ENCODE assay signal across 21 cellular contexts in genomic region chr2:1749750-1750149, GRCh38. TPM values are rescaled to one million over a fixed set of nuclear protein-coding genes. Genes with fewer than 3 reads are reported as not detected.
DNase-seq lines count a peak whose midpoint lies in the region; ATAC-seq, FAIRE-seq and TF ChIP-seq lines count a peak whose summit lies in the region.
"Had no signal": no experiment of that assay in that cellular context is flagged by ENCODE, and none has a peak within 500 bp of the region (broad histone marks: within the 10 kb centered on the region; RNA-seq: fewer than 3 reads in every experiment).

No MANE protein-coding gene starts in this region.

- 71 to 88% (median 87%) methylated on average over 6 of the region's 6 CpGs for WGBS in spleen, 5 donors
- 31% methylated on average over 6 of the region's 6 CpGs for WGBS in HepG2 (ENCODE audit: low lambda C conversion rate)

- H3K4me2 ChIP-seq in HepG2 (ENCODE audit: low read depth, low read length) = no peak overlapping the region
- H3K4me2 ChIP-seq: PC-9, SK-N-SH had no signal

- H3K4me1 ChIP-seq in Panc1 (ENCODE audit: control insufficient read depth, insufficient read depth, low read length) (peaks cover 14% of the 10 kb centered on the region), left lung (peaks cover 0 to 12% of the 10 kb centered on the region in 2 donors), spleen (peaks cover 0 to 18% (median 7%) of the 10 kb centered on the region in 6 donors), HepG2 (ENCODE audit: insufficient read depth, low read length) (no peaks in the 10 kb centered on the region)

- H3K79me2 ChIP-seq in HepG2 (ENCODE audit: insufficient read depth, low read length) = no peaks in the 10 kb centered on the region

- H3K27me3 ChIP-seq in H7 (ENCODE audit: control insufficient read depth, insufficient read depth, low read length) (peaks cover 8% of the 10 kb centered on the region), Panc1 (ENCODE audit: control insufficient read depth, insufficient read depth, low read length) (no peaks in the 10 kb centered on the region), left lung (peaks cover under 1 to 27% of the 10 kb centered on the region in 2 donors), spleen (replicated peaks in 1 of 7) (peaks cover 0 to 89% (median 10%) of the 10 kb centered on the region in 7 donors), HepG2 (ENCODE audit: control insufficient read depth in 1 of 2, insufficient read depth in 2 of 2, low read length in 2 of 2) (peaks cover 0 to 36% of the 10 kb centered on the region in 2 experiments)

- in situ Hi-C loops in Panc1 (cut with HindIII; ENCODE audit: low pct_unique_long_range_greater_than_20kb, low sequenced_read_pairs) = no loop called here
- in situ Hi-C loops in HepG2 (cut with HindIII; ENCODE audit: extremely low pct_ligation_motif_present, low pct_unique_long_range_greater_than_20kb) = no loop called here

- BruUV-seq in Panc1 (replicated peaks; lab: Mats Ljungman, UMichigan) (no TSS peak), HepG2 (replicated peaks; lab: Mats Ljungman, UMichigan) (no TSS peak)

- TF ChIP-seq RAD21 in HepG2 (CRISPR knock-in tag; IDR thresholded peaks at IDR 0.05) = no peak

- H3K27ac ChIP-seq in Panc1 (ENCODE audit: low read length) = peak overlapping the region; percentile 65
- H3K27ac ChIP-seq in left lung = no peak overlapping the region
- no peak overlapping the region for H3K27ac ChIP-seq in spleen
- H3K27ac ChIP-seq in RWPE1 = no peak overlapping the region
- no peak overlapping the region for H3K27ac ChIP-seq in HepG2 (ENCODE audit: extremely low read length, insufficient read depth, low read length)
- H3K27ac ChIP-seq: HL-60, PC-9 had no signal

- H3K4me3 ChIP-seq in H7 (ENCODE audit: insufficient read depth, low read depth, low read length) = no peak overlapping the region
- H3K4me3 ChIP-seq in Panc1 (ENCODE audit: low read depth in 2 of 2, low read length in 2 of 2) = no peak overlapping the region
- H3K4me3 ChIP-seq in left lung = no peak overlapping the region
- no peak overlapping the region for H3K4me3 ChIP-seq in spleen
- no peak overlapping the region for H3K4me3 ChIP-seq in HepG2 (replicated peaks in 1 of 3; ENCODE audit: insufficient read depth in 1 of 3, low read depth in 2 of 3, low read length in 3 of 3)
- H3K4me3 ChIP-seq: PC-9 had no signal

- ATAC-seq in Panc1 = no peak
- peak; percentile 50 for ATAC-seq in left lung
- ATAC-seq in HepG2 = no peak
- ATAC-seq in HG02885 (IDR thresholded peaks at IDR 0.05; ENCODE audit: poor library complexity, unreplicated experiment) = no peak
- ATAC-seq: Right ventricle myocardium inferior had no signal

- TF ChIP-seq CTCF in Panc1 (IDR thresholded peaks at IDR 0.05) (no peak), left lung (IDR thresholded peaks at IDR 0.05) (no peak), spleen (IDR thresholded peaks at IDR 0.05 in 8 of 11, conservative IDR thresholded peaks at IDR 0.05 in 3 of 11) (no peak), RWPE1 (conservative IDR thresholded peaks at IDR 0.05; ENCODE audit: low read depth) (no peak), HepG2 (CRISPR knock-in tag; IDR thresholded peaks at IDR 0.05) (no peak)

- H4K20me1 ChIP-seq in HepG2 (ENCODE audit: insufficient read depth, low read length) = no peaks in the 10 kb centered on the region; the same call in 1 of the 2 replicates

- no peaks in the 10 kb centered on the region for H3K9me3 ChIP-seq in Panc1 (ENCODE audit: control insufficient read depth, insufficient read depth, low read depth, low read length)
- peaks cover 0 to 7% of the 10 kb centered on the region in 2 donors for H3K9me3 ChIP-seq in left lung
- H3K9me3 ChIP-seq in spleen = peaks cover 0 to 15% (median 7%) of the 10 kb centered on the region in 8 donors
- H3K9me3 ChIP-seq in HepG2 (ENCODE audit: low read length) = no peaks in the 10 kb centered on the region
- H3K9me3 ChIP-seq: SK-N-SH had no signal

- H3K9ac ChIP-seq in HepG2 (ENCODE audit: insufficient read depth, low read depth, low read length) = no peak overlapping the region
- H3K9ac ChIP-seq: SK-N-SH had no signal

- TF ChIP-seq EP300 in HepG2 (IDR thresholded peaks at IDR 0.05; ENCODE audit: low read depth in 2 of 2, low read length in 2 of 2) (no peak), HepG2 (CRISPR knock-in tag; IDR thresholded peaks at IDR 0.05; ENCODE audit: borderline replicate concordance) (no peak)

- H3K36me3 ChIP-seq in H7 (replicated peaks; ENCODE audit: control insufficient read depth, insufficient read depth, low read length) (no peaks in the 10 kb centered on the region), Panc1 (ENCODE audit: control insufficient read depth, insufficient read depth, low read length) (no peaks in the 10 kb centered on the region), left lung (no peaks in the 10 kb centered on the region), spleen (no peaks in the 10 kb centered on the region), HepG2 (replicated peaks in 1 of 2; ENCODE audit: control insufficient read depth in 1 of 2, insufficient read depth in 2 of 2, low read length in 2 of 2) (no peaks in the 10 kb centered on the region)

- no peak for FAIRE-seq in HepG2 (lab: Jason Lieb, UNC)
- FAIRE-seq: H54 had no signal

- DNase-seq in H7 (peak; percentile 11), Panc1 (ENCODE audit: low read depth, low spot score) (no peak), left lung (peak in 1 of 2 donors; percentile 60), spleen (peak; percentile 61), RWPE1 (ENCODE audit: low spot score) (no peak), HepG2 (ENCODE audit: low spot score) (no peak)
- DNase-seq: ACHN, AML-193, DMS 273 treated with DMSO at 0.1 percent for 48 hours, KBM-7, MV-4-11, NCI-H1417 treated with DMSO at 0.1 percent for 48 hours, NCI-H2029 treated with DMSO at 0.1 percent for 48 hours, NCI-H82, SK-N-SH had no signal

- intact Hi-C loops in Panc1 (cut with micrococcal nuclease; ENCODE audit: unreplicated experiment) (loop anchor here (5.0 kb wide), 1 partner anchor 197 kb away; no protein-coding TSS in a partner anchor), left lung (cut with DNase I) (loop anchor here in 1 of 2 donors (5.0 kb wide), 1 partner anchor 157 kb away; no protein-coding TSS in a partner anchor), spleen (cut with DNase I; ENCODE audit: low total_unique reads) (loop anchor here (10.0 kb wide), 1 partner anchor 155 kb away; no protein-coding TSS in a partner anchor), HepG2 (cut with micrococcal nuclease; ENCODE audit: unreplicated experiment) (no loop called here)

- TF ChIP-seq POLR2A in spleen (IDR thresholded peaks at IDR 0.05) (no peak), HepG2 (IDR thresholded peaks at IDR 0.05; ENCODE audit: insufficient read depth in 1 of 2, low read depth in 2 of 2, low read length in 2 of 2) (no peak)

- POLR2A ChIA-PET in Panc1 (lab: Charles Lee) (no interaction called here), RWPE1 (lab: Yijun Ruan, JAX; ENCODE audit: low non-redundant PET) (no interaction called here), HepG2 (lab: Yijun Ruan, JAX) (no interaction called here)

- no peak overlapping the region for H2AFZ ChIP-seq in HepG2 (ENCODE audit: low read length)
- H2AFZ ChIP-seq: PC-9 had no signal

- CTCF ChIA-PET in Panc1 (lab: Charles Lee) (no interaction called here), RWPE1 (lab: Yijun Ruan, JAX) (interaction anchor here (0.6 to 1.1 kb wide), 3 partner anchors 12 to 1723 kb away, joined by 3 to 4 read pairs (median 3); no protein-coding TSS in a partner anchor), HepG2 (lab: Yijun Ruan, JAX; ENCODE audit: low intra/inter-chr PET ratio, low total read pairs) (no interaction called here)

TF ChIP-seq in HepG2, 621 proteins besides CTCF, POLR2A, EP300 and RAD21 (continues in another document):
- TF ChIP-seq MAF1 (CRISPR knock-in tag; IDR thresholded peaks at IDR 0.05; ENCODE audit: borderline replicate concordance) = no peak

RNA-seq across cellular contexts. Expression of gene PXDN, which starts 5.4 kb away (rescaled TPM):
- 102 and 124 TPM in 2 replicates for total RNA-seq in H7 (2014; rRNA removed; shearing (Covaris generic))
- total RNA-seq in Panc1 (2021; ENCODE audit: unreplicated experiment) = 2.5 TPM
- polyA plus RNA-seq in Panc1 (2012; ENCODE audit: insufficient read length) = 4.5 TPM
- total RNA-seq in left lung = 100 to 1,000 TPM in 1 of 2 donors, 10 to 100 TPM in 1; 44.8 to 116 TPM
- total RNA-seq in spleen = 10 to 100 TPM; 25.1 to 49.3 (median 38.7) TPM
- polyA plus RNA-seq in spleen = 1 to 10 TPM; 1.9 to 3.6 (median 1.9) TPM
- not detected in 2 replicates for total RNA-seq in HepG2 (2016; rRNA removed; fragmentation: Illumina TruSeq; extraction: Trizol)
- not detected in 2 replicates for total RNA-seq in HepG2 (2016; cell fraction: cytosol; rRNA removed; fragmentation: Illumina TruSeq; extraction: Trizol; ENCODE audit: low read depth)
- total RNA-seq in HepG2 (2016; cell fraction: insoluble cytoplasmic fraction; rRNA removed; fragmentation: Illumina TruSeq; extraction: Trizol) = not detected in 2 replicates
- not detected in 2 replicates for total RNA-seq in HepG2 (2016; cell fraction: membrane; rRNA removed; fragmentation: Illumina TruSeq; extraction: Trizol)
- not detected in 2 replicates for total RNA-seq in HepG2 (2016; cell fraction: nucleus; rRNA removed; fragmentation: Illumina TruSeq; extraction: Trizol)
- polyA plus RNA-seq in HepG2 (2011; rRNA removed) = not detected in 2 replicates
- polyA plus RNA-seq in HepG2 (2011; cell fraction: cytosol; rRNA removed) = 0.04 TPM in 1 of 2 replicates, not detected in the other
- not detected in 2 replicates for polyA plus RNA-seq in HepG2 (2011; cell fraction: nucleus; rRNA removed)
- not detected in 2 replicates for polyA plus RNA-seq in HepG2 (2012)
- not detected in 2 replicates for polyA plus RNA-seq in HepG2 (2016; cell fraction: cytosol; fragmentation: Illumina TruSeq; extraction: Trizol; ENCODE audit: low read depth)
- not detected in 2 replicates for polyA plus RNA-seq in HepG2 (2016; cell fraction: insoluble cytoplasmic fraction; fragmentation: Illumina TruSeq; extraction: Trizol; ENCODE audit: low read depth)
- not detected in 2 replicates for polyA plus RNA-seq in HepG2 (2016; cell fraction: membrane; fragmentation: Illumina TruSeq; extraction: Trizol; ENCODE audit: low read depth)
- not detected in 2 replicates for polyA plus RNA-seq in HepG2 (2016; cell fraction: nucleus; fragmentation: Illumina TruSeq; extraction: Trizol; ENCODE audit: insufficient read depth, low read depth)
- polyA minus RNA-seq in HepG2 (2011; rRNA and poly(A)+ RNA removed; ENCODE audit: low replicate concordance) = 8.0 TPM in 1 of 2 replicates, not detected in the other
- polyA minus RNA-seq in HepG2 (2011; cell fraction: cytosol; rRNA and poly(A)+ RNA removed) = 0.53 TPM in 1 of 2 replicates, not detected in the other
- 0.26 TPM in 1 of 2 replicates, not detected in the other for polyA minus RNA-seq in HepG2 (2011; cell fraction: nucleus; rRNA and poly(A)+ RNA removed)
- polyA plus RNA-seq: CD14-positive monocyte had no signal

Comparison
In these comparisons a context has a peak if more than half of its experiments do, and no peak if none do; other contexts are left out.
1. DNase-seq: peak in H7 (single experiment) and spleen (single experiment); none in Panc1 (single experiment), RWPE1 (single experiment) and HepG2 (single experiment).